Comparison of ENCODE assay signal across 7 cellular contexts in the genomic region with DNA sequence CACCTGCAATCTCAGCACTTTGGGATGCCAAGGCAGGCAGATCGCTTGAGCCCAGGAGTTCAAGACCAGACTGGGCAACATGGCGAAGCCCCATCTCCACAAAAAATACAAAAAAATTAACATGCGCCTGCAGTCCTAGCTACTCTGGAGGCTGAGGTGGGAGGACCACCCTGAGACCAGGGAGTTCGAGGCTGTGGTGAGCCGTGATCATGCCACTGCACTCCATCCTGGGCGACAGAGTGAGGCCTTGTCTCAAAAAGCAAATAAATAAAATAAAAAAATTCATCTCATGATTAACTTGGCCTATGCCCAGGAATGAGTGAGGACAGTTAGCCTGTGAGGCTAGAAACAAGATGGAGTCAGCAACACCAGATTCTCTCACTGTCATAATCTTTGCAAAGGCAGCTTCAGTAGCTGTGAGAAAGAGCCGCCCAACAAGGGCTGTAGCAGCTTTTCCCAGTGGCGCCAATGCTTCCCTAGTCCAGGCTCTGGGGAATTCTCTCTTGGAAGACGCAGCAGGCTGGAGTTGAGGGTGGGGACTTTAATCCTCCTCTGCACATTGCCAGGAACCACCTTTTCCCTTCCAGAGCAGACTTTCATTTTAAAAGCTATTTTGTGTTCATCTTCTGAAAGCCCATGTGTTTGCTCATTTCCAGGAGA.
DNase-seq lines count a peak whose midpoint lies in the region; ATAC-seq and TF ChIP-seq lines count a peak whose summit lies in the region.
"Not testable (repeated sequence)": the region's sequence is repeated elsewhere in the genome, so short reads cannot be mapped to it uniquely, and the experiment has no call there.

No MANE protein-coding gene starts in this region.

- H3F3A ChIP-seq in PC-9 (ENCODE audit: insufficient read depth, low read depth), result not testable (repeated sequence)

- H3K36me3 ChIP-seq in MG63; PC-9 (ENCODE audit: low read depth); gastroesophageal sphincter: not testable (repeated sequence)

- H3K79me2 ChIP-seq in PC-9 (ENCODE audit: low read depth), result peaks cover 33% of the 10 kb centered on the region

- H3K4me3 ChIP-seq in MG63; gastroesophageal sphincter; right cardiac atrium (ENCODE audit: low read length): not testable (repeated sequence)
- H3K4me3 ChIP-seq in PC-9, result peak overlapping the region; percentile 18; the same call in 1 of the 2 replicates

- not testable (repeated sequence) for TF ChIP-seq POLR2A in gastroesophageal sphincter (IDR thresholded peaks at IDR 0.05)

- not testable (repeated sequence) for TF ChIP-seq EP300 in gastroesophageal sphincter (IDR thresholded peaks at IDR 0.05)

- H3K27ac ChIP-seq in PC-9, gastroesophageal sphincter: not testable (repeated sequence)
- H3K27ac ChIP-seq in right cardiac atrium (ENCODE audit: low read length), result peak overlapping the region; percentile 30

- ATAC-seq in gastroesophageal sphincter (peak; percentile 36), right cardiac atrium (peak; percentile 93)

- CTCF ChIA-PET in PC-9 (lab: Charles Lee), result not testable (repeated sequence)

- intact Hi-C loops in PC-9 (cut with micrococcal nuclease; ENCODE audit: unreplicated experiment); right cardiac atrium (cut with DNase I); posterior vena cava (cut with DNase I): not testable (repeated sequence)

- H4K20me1 ChIP-seq in PC-9 (ENCODE audit: insufficient read depth), result not testable (repeated sequence)

- 65 to 83% methylated on average over 1 to 9 of the region's 9 CpGs for WGBS in gastroesophageal sphincter (ENCODE audit: low coverage in 1 of 2), 2 donors
- 67% methylated on average over 9 of the region's 9 CpGs for WGBS in right cardiac atrium

- peaks cover 18% of the 10 kb centered on the region for H3K4me1 ChIP-seq in PC-9 (replicated peaks; ENCODE audit: insufficient read depth)
- not testable (repeated sequence) for H3K4me1 ChIP-seq in gastroesophageal sphincter; right cardiac atrium (ENCODE audit: control insufficient read depth, insufficient read depth, low read length)

- not testable (repeated sequence) for H3K27me3 ChIP-seq in MG63; PC-9 (ENCODE audit: insufficient read depth, low read depth); gastroesophageal sphincter; right cardiac atrium (ENCODE audit: control insufficient read depth, insufficient read depth)

- BruUV-seq in PC-9 (replicated peaks; lab: Mats Ljungman, UMichigan), result not testable (repeated sequence)

- peak; percentile 80 for DNase-seq in D341Med (ENCODE audit: low spot score)
- peak; percentile 28 for DNase-seq in MG63
- not testable (repeated sequence) for DNase-seq in PC-9
- DNase-seq in epidermal melanocyte (ENCODE audit: insufficient read length, low spot score), result peak; percentile 3
- DNase-seq in right cardiac atrium, result peak; percentile 67 to 87 (median 87)
- peak; percentile 80 for DNase-seq in posterior vena cava (ENCODE audit: low spot score)

- TF ChIP-seq CTCF in PC-9 (conservative IDR thresholded peaks at IDR 0.05); gastroesophageal sphincter (IDR thresholded peaks at IDR 0.05): not testable (repeated sequence)

- POLR2A ChIA-PET in PC-9 (lab: Charles Lee; ENCODE audit: unreplicated experiment), result not testable (repeated sequence)

- H3K9me2 ChIP-seq in PC-9 (ENCODE audit: insufficient read depth), result not testable (repeated sequence)

- not testable (repeated sequence) for H2AFZ ChIP-seq in PC-9

- H3K4me2 ChIP-seq in PC-9, result peak overlapping the region; percentile 82

- H3K9me3 ChIP-seq in MG63; PC-9 (ENCODE audit: insufficient read depth, low read depth); gastroesophageal sphincter; right cardiac atrium (ENCODE audit: control insufficient read depth, low read length): not testable (repeated sequence)
